In the genomic region with DNA sequence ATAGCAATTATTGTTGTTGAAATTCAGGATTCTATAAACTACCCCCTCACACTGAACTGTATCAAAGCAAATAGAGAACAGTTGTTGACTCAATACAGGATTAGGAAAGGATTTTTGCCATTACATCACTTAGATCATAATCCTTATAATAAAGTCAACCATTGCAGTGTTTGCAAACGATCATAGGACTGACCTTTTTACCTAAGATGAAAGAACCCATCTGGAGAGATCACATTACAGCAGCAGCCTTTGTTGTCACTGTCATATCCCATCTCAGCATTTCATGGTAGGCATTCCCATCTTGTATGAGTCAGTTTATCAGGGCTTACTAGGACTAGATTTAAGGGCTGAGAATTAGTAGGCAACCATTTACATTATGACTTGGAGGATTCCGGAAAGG, we compare ENCODE assay signal across 1 cellular context.
TF ChIP-seq lines count a peak whose summit lies in the region.

No MANE protein-coding gene starts in this region.

TF ChIP-seq in HepG2, 621 proteins besides CTCF, POLR2A, EP300 and RAD21 (continued from another document and continues in another):
- TF ChIP-seq, protein P1, sequence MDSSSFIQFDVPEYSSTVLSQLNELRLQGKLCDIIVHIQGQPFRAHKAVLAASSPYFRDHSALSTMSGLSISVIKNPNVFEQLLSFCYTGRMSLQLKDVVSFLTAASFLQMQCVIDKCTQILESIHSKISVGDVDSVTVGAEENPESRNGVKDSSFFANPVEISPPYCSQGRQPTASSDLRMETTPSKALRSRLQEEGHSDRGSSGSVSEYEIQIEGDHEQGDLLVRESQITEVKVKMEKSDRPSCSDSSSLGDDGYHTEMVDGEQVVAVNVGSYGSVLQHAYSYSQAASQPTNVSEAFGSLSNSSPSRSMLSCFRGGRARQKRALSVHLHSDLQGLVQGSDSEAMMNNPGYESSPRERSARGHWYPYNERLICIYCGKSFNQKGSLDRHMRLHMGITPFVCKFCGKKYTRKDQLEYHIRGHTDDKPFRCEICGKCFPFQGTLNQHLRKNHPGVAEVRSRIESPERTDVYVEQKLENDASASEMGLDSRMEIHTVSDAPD (CRISPR knock-in tag; IDR thresholded peaks at IDR 0.05) = no peak
- no peak for TF ChIP-seq RNF2 (conservative IDR thresholded peaks at IDR 0.05; ENCODE audit: low read depth)
- TF ChIP-seq BHLHE40 (IDR thresholded peaks at IDR 0.05; ENCODE audit: low read length) = peak; percentile 56; the same call in 1 of the 2 replicates
- TF ChIP-seq KLF13 (CRISPR knock-in tag; IDR thresholded peaks at IDR 0.05) = no peak
- TF ChIP-seq ZNF230 (CRISPR knock-in tag; IDR thresholded peaks at IDR 0.05) = no peak
- no peak for TF ChIP-seq NAIF1 (CRISPR knock-in tag; IDR thresholded peaks at IDR 0.05; ENCODE audit: borderline replicate concordance)
- no peak for TF ChIP-seq ZSCAN25 (CRISPR knock-in tag; IDR thresholded peaks at IDR 0.05)
- TF ChIP-seq, protein P2, sequence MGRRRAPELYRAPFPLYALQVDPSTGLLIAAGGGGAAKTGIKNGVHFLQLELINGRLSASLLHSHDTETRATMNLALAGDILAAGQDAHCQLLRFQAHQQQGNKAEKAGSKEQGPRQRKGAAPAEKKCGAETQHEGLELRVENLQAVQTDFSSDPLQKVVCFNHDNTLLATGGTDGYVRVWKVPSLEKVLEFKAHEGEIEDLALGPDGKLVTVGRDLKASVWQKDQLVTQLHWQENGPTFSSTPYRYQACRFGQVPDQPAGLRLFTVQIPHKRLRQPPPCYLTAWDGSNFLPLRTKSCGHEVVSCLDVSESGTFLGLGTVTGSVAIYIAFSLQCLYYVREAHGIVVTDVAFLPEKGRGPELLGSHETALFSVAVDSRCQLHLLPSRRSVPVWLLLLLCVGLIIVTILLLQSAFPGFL (CRISPR knock-in tag; IDR thresholded peaks at IDR 0.05) = no peak
- TF ChIP-seq TBX2 (CRISPR knock-in tag; IDR thresholded peaks at IDR 0.05; ENCODE audit: borderline replicate concordance) = peak; percentile 80
- TF ChIP-seq, protein P3, sequence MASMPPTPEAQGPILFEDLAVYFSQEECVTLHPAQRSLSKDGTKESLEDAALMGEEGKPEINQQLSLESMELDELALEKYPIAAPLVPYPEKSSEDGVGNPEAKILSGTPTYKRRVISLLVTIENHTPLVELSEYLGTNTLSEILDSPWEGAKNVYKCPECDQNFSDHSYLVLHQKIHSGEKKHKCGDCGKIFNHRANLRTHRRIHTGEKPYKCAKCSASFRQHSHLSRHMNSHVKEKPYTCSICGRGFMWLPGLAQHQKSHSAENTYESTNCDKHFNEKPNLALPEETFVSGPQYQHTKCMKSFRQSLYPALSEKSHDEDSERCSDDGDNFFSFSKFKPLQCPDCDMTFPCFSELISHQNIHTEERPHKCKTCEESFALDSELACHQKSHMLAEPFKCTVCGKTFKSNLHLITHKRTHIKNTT (CRISPR knock-in tag; IDR thresholded peaks at IDR 0.05) = no peak
- no peak for TF ChIP-seq ZNF552 (CRISPR knock-in tag; IDR thresholded peaks at IDR 0.05; ENCODE audit: borderline replicate concordance)
- TF ChIP-seq KDM5A (IDR thresholded peaks at IDR 0.05; ENCODE audit: borderline replicate concordance, low read length) = no peak
- no peak for TF ChIP-seq ZNF616 (CRISPR knock-in tag; IDR thresholded peaks at IDR 0.05; ENCODE audit: low read depth)
- peak; percentile 98 for TF ChIP-seq TCF7 (IDR thresholded peaks at IDR 0.05; ENCODE audit: low read depth)
- TF ChIP-seq ZNF484 (CRISPR knock-in tag; IDR thresholded peaks at IDR 0.05; ENCODE audit: borderline replicate concordance, low read depth) = no peak
- TF ChIP-seq, protein P4, sequence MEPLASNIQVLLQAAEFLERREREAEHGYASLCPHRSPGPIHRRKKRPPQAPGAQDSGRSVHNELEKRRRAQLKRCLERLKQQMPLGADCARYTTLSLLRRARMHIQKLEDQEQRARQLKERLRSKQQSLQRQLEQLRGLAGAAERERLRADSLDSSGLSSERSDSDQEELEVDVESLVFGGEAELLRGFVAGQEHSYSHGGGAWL (CRISPR knock-in tag; IDR thresholded peaks at IDR 0.05) = no peak
- no peak for TF ChIP-seq ZFP36L2 (CRISPR knock-in tag; IDR thresholded peaks at IDR 0.05)
- TF ChIP-seq KLF9 (CRISPR knock-in tag; IDR thresholded peaks at IDR 0.05; ENCODE audit: low read depth) = no peak
- TF ChIP-seq, protein P5, sequence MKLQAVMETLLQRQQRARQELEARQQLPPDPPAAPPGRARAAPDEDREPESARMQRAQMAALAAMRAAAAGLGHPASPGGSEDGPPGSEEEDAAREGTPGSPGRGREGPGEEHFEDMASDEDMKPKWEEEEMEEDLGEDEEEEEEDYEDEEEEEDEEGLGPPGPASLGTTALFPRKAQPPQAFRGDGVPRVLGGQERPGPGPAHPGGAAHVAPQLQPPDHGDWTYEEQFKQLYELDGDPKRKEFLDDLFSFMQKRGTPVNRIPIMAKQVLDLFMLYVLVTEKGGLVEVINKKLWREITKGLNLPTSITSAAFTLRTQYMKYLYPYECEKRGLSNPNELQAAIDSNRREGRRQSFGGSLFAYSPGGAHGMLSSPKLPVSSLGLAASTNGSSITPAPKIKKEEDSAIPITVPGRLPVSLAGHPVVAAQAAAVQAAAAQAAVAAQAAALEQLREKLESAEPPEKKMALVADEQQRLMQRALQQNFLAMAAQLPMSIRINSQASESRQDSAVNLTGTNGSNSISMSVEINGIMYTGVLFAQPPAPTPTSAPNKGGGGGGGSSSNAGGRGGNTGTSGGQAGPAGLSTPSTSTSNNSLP (IDR thresholded peaks at IDR 0.05; ENCODE audit: low read depth, low read length) = peak; percentile 100
- peak; percentile 68 for TF ChIP-seq PPARG (CRISPR knock-in tag; conservative IDR thresholded peaks at IDR 0.05)
- TF ChIP-seq LCORL (IDR thresholded peaks at IDR 0.05) = 0 out of 2 replicates have a peak, but pooled peaks have one; percentile 23
- peak; percentile 61; the same call in 1 of the 2 replicates for TF ChIP-seq LCORL (CRISPR knock-in tag; IDR thresholded peaks at IDR 0.05)
- TF ChIP-seq, protein P6, sequence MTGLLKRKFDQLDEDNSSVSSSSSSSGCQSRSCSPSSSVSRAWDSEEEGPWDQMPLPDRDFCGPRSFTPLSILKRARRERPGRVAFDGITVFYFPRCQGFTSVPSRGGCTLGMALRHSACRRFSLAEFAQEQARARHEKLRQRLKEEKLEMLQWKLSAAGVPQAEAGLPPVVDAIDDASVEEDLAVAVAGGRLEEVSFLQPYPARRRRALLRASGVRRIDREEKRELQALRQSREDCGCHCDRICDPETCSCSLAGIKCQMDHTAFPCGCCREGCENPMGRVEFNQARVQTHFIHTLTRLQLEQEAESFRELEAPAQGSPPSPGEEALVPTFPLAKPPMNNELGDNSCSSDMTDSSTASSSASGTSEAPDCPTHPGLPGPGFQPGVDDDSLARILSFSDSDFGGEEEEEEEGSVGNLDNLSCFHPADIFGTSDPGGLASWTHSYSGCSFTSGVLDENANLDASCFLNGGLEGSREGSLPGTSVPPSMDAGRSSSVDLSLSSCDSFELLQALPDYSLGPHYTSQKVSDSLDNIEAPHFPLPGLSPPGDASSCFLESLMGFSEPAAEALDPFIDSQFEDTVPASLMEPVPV (CRISPR knock-in tag; IDR thresholded peaks at IDR 0.05) = no peak
- TF ChIP-seq ZNF747 (CRISPR knock-in tag; IDR thresholded peaks at IDR 0.05; ENCODE audit: borderline replicate concordance) = no peak
- TF ChIP-seq ZNF33A (CRISPR knock-in tag; IDR thresholded peaks at IDR 0.05; ENCODE audit: borderline replicate concordance) = no peak
- TF ChIP-seq, protein P7, sequence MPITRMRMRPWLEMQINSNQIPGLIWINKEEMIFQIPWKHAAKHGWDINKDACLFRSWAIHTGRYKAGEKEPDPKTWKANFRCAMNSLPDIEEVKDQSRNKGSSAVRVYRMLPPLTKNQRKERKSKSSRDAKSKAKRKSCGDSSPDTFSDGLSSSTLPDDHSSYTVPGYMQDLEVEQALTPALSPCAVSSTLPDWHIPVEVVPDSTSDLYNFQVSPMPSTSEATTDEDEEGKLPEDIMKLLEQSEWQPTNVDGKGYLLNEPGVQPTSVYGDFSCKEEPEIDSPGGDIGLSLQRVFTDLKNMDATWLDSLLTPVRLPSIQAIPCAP (CRISPR knock-in tag; IDR thresholded peaks at IDR 0.05; ENCODE audit: low read depth) = no peak
- TF ChIP-seq ZNF431 (CRISPR knock-in tag; IDR thresholded peaks at IDR 0.05; ENCODE audit: borderline replicate concordance, low read depth) = no peak
- no peak for TF ChIP-seq ZNF891 (CRISPR knock-in tag; IDR thresholded peaks at IDR 0.05)
- peak; percentile 75 for TF ChIP-seq MAFF (IDR thresholded peaks at IDR 0.05; ENCODE audit: low read depth, low read length)
- no peak for TF ChIP-seq ZNF781 (CRISPR knock-in tag; IDR thresholded peaks at IDR 0.05; ENCODE audit: borderline replicate concordance, not compliant biosample characterization)
- TF ChIP-seq, protein P8, sequence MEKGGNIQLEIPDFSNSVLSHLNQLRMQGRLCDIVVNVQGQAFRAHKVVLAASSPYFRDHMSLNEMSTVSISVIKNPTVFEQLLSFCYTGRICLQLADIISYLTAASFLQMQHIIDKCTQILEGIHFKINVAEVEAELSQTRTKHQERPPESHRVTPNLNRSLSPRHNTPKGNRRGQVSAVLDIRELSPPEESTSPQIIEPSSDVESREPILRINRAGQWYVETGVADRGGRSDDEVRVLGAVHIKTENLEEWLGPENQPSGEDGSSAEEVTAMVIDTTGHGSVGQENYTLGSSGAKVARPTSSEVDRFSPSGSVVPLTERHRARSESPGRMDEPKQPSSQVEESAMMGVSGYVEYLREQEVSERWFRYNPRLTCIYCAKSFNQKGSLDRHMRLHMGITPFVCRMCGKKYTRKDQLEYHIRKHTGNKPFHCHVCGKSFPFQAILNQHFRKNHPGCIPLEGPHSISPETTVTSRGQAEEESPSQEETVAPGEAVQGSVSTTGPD (CRISPR knock-in tag; IDR thresholded peaks at IDR 0.05) = no peak
- no peak for TF ChIP-seq NCOA1 (CRISPR knock-in tag; IDR thresholded peaks at IDR 0.05)
- TF ChIP-seq CCDC6 (CRISPR knock-in tag; IDR thresholded peaks at IDR 0.05) = no peak
- TF ChIP-seq ESRRA (CRISPR knock-in tag; IDR thresholded peaks at IDR 0.05; ENCODE audit: low read depth) = no peak
- TF ChIP-seq ELF3 (CRISPR knock-in tag; IDR thresholded peaks at IDR 0.05) = peak; percentile 66; the same call in 1 of the 2 replicates
- TF ChIP-seq, protein P9, sequence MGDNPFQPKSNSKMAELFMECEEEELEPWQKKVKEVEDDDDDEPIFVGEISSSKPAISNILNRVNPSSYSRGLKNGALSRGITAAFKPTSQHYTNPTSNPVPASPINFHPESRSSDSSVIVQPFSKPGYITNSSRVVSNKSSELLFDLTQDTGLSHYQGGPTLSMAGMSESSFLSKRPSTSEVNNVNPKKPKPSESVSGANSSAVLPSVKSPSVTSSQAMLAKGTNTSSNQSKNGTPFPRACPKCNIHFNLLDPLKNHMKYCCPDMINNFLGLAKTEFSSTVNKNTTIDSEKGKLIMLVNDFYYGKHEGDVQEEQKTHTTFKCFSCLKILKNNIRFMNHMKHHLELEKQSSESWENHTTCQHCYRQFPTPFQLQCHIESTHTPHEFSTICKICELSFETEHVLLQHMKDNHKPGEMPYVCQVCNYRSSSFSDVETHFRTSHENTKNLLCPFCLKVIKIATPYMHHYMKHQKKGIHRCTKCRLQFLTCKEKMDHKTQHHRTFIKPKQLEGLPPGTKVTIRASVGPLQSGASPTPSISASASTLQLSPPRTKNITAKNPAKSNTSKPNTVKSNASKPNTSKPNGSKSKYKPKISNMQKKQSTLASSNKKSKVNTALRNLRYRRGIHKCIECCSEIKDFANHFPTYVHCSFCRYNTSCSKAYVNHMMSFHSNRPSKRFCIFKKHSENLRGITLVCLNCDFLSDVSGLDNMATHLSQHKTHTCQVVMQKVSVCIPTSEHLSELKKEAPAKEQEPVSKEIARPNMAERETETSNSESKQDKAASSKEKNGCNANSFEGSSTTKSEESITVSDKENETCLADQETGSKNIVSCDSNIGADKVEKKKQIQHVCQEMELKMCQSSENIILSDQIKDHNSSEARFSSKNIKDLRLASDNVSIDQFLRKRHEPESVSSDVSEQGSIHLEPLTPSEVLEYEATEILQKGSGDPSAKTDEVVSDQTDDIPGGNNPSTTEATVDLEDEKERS (CRISPR knock-in tag; IDR thresholded peaks at IDR 0.05) = no peak; the same call in 1 of the 2 replicates
- TF ChIP-seq TBL1XR1 (IDR thresholded peaks at IDR 0.05; ENCODE audit: borderline replicate concordance, low read length, partially characterized antibody) = peak; percentile 91
- TF ChIP-seq SP1 (IDR thresholded peaks at IDR 0.05) = no peak
- no peak for TF ChIP-seq SP1 (CRISPR knock-in tag; IDR thresholded peaks at IDR 0.05)
- TF ChIP-seq, protein P10, sequence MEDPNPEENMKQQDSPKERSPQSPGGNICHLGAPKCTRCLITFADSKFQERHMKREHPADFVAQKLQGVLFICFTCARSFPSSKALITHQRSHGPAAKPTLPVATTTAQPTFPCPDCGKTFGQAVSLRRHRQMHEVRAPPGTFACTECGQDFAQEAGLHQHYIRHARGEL (CRISPR knock-in tag; IDR thresholded peaks at IDR 0.05) = no peak
- no peak for TF ChIP-seq MTA3 (CRISPR knock-in tag; IDR thresholded peaks at IDR 0.05)
- TF ChIP-seq BRD4 (CRISPR knock-in tag; IDR thresholded peaks at IDR 0.05) = no peak
- TF ChIP-seq SP2 (CRISPR knock-in tag; IDR thresholded peaks at IDR 0.05) = no peak
- no peak for TF ChIP-seq PHF5A (CRISPR knock-in tag; IDR thresholded peaks at IDR 0.05; ENCODE audit: low read depth, unreplicated experiment)
- TF ChIP-seq ZNF331 (CRISPR knock-in tag; IDR thresholded peaks at IDR 0.05) = peak; percentile 60; the same call in 1 of the 2 replicates
- peak; percentile 86 for TF ChIP-seq ZNF12 (CRISPR knock-in tag; IDR thresholded peaks at IDR 0.05)
- TF ChIP-seq GABPA (IDR thresholded peaks at IDR 0.05; ENCODE audit: low read depth, low read length) = no peak
- no peak for TF ChIP-seq GABPA (CRISPR knock-in tag; IDR thresholded peaks at IDR 0.05; ENCODE audit: low read depth)
- 0 out of 2 replicates have a peak, but pooled peaks have one; percentile 46 for TF ChIP-seq SP140L (CRISPR knock-in tag; IDR thresholded peaks at IDR 0.05; ENCODE audit: borderline replicate concordance)
- TF ChIP-seq, protein P11, sequence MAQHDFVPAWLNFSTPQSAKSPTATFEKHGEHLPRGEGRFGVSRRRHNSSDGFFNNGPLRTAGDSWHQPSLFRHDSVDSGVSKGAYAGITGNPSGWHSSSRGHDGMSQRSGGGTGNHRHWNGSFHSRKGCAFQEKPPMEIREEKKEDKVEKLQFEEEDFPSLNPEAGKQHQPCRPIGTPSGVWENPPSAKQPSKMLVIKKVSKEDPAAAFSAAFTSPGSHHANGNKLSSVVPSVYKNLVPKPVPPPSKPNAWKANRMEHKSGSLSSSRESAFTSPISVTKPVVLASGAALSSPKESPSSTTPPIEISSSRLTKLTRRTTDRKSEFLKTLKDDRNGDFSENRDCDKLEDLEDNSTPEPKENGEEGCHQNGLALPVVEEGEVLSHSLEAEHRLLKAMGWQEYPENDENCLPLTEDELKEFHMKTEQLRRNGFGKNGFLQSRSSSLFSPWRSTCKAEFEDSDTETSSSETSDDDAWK (CRISPR knock-in tag; IDR thresholded peaks at IDR 0.05) = no peak
- TF ChIP-seq ZNF17 (CRISPR knock-in tag; IDR thresholded peaks at IDR 0.05) = no peak
- no peak for TF ChIP-seq NR1H2 (CRISPR knock-in tag; IDR thresholded peaks at IDR 0.05; ENCODE audit: borderline replicate concordance, low read depth)
- TF ChIP-seq, protein P12, sequence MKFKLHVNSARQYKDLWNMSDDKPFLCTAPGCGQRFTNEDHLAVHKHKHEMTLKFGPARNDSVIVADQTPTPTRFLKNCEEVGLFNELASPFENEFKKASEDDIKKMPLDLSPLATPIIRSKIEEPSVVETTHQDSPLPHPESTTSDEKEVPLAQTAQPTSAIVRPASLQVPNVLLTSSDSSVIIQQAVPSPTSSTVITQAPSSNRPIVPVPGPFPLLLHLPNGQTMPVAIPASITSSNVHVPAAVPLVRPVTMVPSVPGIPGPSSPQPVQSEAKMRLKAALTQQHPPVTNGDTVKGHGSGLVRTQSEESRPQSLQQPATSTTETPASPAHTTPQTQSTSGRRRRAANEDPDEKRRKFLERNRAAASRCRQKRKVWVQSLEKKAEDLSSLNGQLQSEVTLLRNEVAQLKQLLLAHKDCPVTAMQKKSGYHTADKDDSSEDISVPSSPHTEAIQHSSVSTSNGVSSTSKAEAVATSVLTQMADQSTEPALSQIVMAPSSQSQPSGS (CRISPR knock-in tag; IDR thresholded peaks at IDR 0.05) = peak; percentile 96
